ENCODE assay signal across 1 cellular context in genomic region chr2:68743531-68743930, GRCh38.
TF ChIP-seq lines count a peak whose summit lies in the region.

No MANE protein-coding gene starts in this region.

TF ChIP-seq in H1, 55 proteins besides CTCF, POLR2A, EP300 and RAD21:
- TF ChIP-seq GTF2F1 (IDR thresholded peaks at IDR 0.05; ENCODE audit: borderline replicate concordance, low read depth, low read length) (no peak), MAFK (IDR thresholded peaks at IDR 0.05; ENCODE audit: low read depth, low read length) (no peak), KDM1A (IDR thresholded peaks at IDR 0.05; ENCODE audit: borderline replicate concordance, low read length) (no peak), CBX8 (IDR thresholded peaks at IDR 0.05; ENCODE audit: borderline replicate concordance, low read depth, low read length) (no peak), RXRA (IDR thresholded peaks at IDR 0.05; ENCODE audit: insufficient read depth, low read depth, low read length) (no peak), ASH2L (IDR thresholded peaks at IDR 0.05; ENCODE audit: low read length) (no peak), CREB1 (IDR thresholded peaks at IDR 0.05) (no peak)
